ENCODE assay signal across 1 cellular context in the genomic region with DNA sequence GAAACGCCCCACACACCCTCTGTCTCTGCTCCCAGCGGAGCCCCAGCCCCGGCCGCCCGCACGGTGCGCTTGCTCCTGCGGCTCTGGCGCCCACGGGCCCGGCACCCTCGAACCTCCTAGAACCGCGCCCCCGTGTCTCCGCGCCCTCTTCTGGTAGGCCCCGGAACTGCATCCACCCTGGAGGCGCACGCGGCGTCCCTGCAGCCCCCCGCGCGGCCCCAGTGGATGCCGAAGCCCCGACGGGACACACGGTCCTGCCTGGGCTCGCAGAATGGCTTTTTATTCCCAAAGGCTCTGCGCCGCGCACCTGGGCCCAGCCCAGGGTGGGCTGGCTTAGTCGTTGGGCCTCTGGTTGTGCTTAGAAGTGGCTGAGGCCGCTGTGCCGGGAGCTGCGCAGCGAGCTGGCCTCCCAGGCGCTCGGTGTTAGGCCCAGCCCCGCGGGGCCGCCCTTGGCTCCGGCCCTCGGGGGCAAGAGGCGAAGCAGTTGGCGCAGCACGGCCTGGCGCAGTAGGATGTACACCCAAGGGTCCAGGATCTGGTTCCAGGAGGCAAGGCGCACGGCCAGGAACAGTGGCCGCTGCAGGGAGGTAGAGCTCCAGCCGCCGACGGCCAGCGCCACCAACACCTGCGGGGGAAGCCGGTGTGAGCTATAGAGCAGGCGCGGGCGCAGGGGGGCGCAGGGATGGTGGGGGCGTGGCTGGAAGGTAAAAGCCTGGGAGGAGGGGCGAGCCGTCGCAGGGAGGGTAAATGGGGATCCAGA.
TF ChIP-seq lines count a peak whose summit lies in the region.

No MANE protein-coding gene starts in this region.

TF ChIP-seq in HepG2, 621 proteins besides CTCF, POLR2A, EP300 and RAD21 (continued from another document and continues in another):
- TF ChIP-seq, protein P1, sequence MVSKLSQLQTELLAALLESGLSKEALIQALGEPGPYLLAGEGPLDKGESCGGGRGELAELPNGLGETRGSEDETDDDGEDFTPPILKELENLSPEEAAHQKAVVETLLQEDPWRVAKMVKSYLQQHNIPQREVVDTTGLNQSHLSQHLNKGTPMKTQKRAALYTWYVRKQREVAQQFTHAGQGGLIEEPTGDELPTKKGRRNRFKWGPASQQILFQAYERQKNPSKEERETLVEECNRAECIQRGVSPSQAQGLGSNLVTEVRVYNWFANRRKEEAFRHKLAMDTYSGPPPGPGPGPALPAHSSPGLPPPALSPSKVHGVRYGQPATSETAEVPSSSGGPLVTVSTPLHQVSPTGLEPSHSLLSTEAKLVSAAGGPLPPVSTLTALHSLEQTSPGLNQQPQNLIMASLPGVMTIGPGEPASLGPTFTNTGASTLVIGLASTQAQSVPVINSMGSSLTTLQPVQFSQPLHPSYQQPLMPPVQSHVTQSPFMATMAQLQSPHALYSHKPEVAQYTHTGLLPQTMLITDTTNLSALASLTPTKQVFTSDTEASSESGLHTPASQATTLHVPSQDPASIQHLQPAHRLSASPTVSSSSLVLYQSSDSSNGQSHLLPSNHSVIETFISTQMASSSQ (IDR thresholded peaks at IDR 0.05; ENCODE audit: low read depth) = no peak
- TF ChIP-seq, protein P1 (CRISPR knock-in tag; IDR thresholded peaks at IDR 0.05; ENCODE audit: borderline replicate concordance) = no peak
- TF ChIP-seq NAIF1 (CRISPR knock-in tag; IDR thresholded peaks at IDR 0.05; ENCODE audit: borderline replicate concordance) = no peak
- TF ChIP-seq, protein P2, sequence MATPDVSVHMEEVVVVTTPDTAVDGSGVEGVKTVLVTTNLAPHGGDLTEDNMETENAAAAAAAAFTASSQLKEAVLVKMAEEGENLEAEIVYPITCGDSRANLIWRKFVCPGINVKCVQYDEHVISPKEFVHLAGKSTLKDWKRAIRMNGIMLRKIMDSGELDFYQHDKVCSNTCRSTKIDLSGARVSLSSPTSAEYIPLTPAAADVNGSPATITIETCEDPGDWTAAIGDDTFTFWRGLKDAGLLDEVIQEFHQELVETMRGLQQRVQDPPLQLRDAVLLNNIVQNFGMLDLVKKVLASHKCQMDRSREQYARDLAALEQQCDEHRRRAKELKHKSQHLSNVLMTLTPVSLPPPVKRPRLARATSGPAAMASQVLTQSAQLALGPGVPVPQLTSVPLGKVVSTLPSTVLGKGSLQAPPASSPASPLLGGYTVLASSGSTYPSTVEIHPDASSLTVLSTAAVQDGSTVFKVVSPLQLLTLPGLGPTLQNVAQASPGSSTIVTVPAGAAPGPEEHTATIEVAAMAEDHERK (CRISPR knock-in tag; IDR thresholded peaks at IDR 0.05; ENCODE audit: low read depth) = no peak
- TF ChIP-seq SYNCRIP (IDR thresholded peaks at IDR 0.05; ENCODE audit: insufficient read depth, low read depth, low read length) = no peak
- TF ChIP-seq, protein P3, sequence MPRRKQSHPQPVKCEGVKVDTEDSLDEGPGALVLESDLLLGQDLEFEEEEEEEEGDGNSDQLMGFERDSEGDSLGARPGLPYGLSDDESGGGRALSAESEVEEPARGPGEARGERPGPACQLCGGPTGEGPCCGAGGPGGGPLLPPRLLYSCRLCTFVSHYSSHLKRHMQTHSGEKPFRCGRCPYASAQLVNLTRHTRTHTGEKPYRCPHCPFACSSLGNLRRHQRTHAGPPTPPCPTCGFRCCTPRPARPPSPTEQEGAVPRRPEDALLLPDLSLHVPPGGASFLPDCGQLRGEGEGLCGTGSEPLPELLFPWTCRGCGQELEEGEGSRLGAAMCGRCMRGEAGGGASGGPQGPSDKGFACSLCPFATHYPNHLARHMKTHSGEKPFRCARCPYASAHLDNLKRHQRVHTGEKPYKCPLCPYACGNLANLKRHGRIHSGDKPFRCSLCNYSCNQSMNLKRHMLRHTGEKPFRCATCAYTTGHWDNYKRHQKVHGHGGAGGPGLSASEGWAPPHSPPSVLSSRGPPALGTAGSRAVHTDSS (CRISPR knock-in tag; conservative IDR thresholded peaks at IDR 0.05) = no peak
- TF ChIP-seq ZSCAN31 (CRISPR knock-in tag; IDR thresholded peaks at IDR 0.05; ENCODE audit: low read depth) = no peak
- TF ChIP-seq KAT8 (CRISPR knock-in tag; IDR thresholded peaks at IDR 0.05) = 0 out of 2 replicates have a peak, but pooled peaks have one; percentile 16
- TF ChIP-seq, protein P4, sequence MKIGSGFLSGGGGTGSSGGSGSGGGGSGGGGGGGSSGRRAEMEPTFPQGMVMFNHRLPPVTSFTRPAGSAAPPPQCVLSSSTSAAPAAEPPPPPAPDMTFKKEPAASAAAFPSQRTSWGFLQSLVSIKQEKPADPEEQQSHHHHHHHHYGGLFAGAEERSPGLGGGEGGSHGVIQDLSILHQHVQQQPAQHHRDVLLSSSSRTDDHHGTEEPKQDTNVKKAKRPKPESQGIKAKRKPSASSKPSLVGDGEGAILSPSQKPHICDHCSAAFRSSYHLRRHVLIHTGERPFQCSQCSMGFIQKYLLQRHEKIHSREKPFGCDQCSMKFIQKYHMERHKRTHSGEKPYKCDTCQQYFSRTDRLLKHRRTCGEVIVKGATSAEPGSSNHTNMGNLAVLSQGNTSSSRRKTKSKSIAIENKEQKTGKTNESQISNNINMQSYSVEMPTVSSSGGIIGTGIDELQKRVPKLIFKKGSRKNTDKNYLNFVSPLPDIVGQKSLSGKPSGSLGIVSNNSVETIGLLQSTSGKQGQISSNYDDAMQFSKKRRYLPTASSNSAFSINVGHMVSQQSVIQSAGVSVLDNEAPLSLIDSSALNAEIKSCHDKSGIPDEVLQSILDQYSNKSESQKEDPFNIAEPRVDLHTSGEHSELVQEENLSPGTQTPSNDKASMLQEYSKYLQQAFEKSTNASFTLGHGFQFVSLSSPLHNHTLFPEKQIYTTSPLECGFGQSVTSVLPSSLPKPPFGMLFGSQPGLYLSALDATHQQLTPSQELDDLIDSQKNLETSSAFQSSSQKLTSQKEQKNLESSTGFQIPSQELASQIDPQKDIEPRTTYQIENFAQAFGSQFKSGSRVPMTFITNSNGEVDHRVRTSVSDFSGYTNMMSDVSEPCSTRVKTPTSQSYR (CRISPR knock-in tag; IDR thresholded peaks at IDR 0.05; ENCODE audit: borderline replicate concordance) = no peak
- no peak for TF ChIP-seq HDAC6 (IDR thresholded peaks at IDR 0.05; ENCODE audit: low read depth, low read length)
- TF ChIP-seq ZNF781 (CRISPR knock-in tag; IDR thresholded peaks at IDR 0.05; ENCODE audit: borderline replicate concordance, not compliant biosample characterization) = no peak
- no peak for TF ChIP-seq ZNF260 (CRISPR knock-in tag; IDR thresholded peaks at IDR 0.05; ENCODE audit: borderline replicate concordance, low read depth)
- TF ChIP-seq ZNF510 (CRISPR knock-in tag; IDR thresholded peaks at IDR 0.05; ENCODE audit: low read depth) = no peak
- peak; percentile 34; the same call in 1 of the 2 replicates for TF ChIP-seq ATF7-NPFF (CRISPR knock-in tag; IDR thresholded peaks at IDR 0.05; ENCODE audit: low read depth)
- no peak for TF ChIP-seq CCDC6 (CRISPR knock-in tag; IDR thresholded peaks at IDR 0.05)
- TF ChIP-seq EZH2 (conservative IDR thresholded peaks at IDR 0.05; ENCODE audit: low read depth, low read length) = no peak
- TF ChIP-seq, protein P5, sequence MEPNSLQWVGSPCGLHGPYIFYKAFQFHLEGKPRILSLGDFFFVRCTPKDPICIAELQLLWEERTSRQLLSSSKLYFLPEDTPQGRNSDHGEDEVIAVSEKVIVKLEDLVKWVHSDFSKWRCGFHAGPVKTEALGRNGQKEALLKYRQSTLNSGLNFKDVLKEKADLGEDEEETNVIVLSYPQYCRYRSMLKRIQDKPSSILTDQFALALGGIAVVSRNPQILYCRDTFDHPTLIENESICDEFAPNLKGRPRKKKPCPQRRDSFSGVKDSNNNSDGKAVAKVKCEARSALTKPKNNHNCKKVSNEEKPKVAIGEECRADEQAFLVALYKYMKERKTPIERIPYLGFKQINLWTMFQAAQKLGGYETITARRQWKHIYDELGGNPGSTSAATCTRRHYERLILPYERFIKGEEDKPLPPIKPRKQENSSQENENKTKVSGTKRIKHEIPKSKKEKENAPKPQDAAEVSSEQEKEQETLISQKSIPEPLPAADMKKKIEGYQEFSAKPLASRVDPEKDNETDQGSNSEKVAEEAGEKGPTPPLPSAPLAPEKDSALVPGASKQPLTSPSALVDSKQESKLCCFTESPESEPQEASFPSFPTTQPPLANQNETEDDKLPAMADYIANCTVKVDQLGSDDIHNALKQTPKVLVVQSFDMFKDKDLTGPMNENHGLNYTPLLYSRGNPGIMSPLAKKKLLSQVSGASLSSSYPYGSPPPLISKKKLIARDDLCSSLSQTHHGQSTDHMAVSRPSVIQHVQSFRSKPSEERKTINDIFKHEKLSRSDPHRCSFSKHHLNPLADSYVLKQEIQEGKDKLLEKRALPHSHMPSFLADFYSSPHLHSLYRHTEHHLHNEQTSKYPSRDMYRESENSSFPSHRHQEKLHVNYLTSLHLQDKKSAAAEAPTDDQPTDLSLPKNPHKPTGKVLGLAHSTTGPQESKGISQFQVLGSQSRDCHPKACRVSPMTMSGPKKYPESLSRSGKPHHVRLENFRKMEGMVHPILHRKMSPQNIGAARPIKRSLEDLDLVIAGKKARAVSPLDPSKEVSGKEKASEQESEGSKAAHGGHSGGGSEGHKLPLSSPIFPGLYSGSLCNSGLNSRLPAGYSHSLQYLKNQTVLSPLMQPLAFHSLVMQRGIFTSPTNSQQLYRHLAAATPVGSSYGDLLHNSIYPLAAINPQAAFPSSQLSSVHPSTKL (CRISPR knock-in tag; IDR thresholded peaks at IDR 0.05) = no peak
- no peak for TF ChIP-seq NFATC3 (CRISPR knock-in tag; IDR thresholded peaks at IDR 0.05)
- peak; percentile 23 for TF ChIP-seq TEAD3 (CRISPR knock-in tag; optimal IDR thresholded peaks at IDR 0.05; ENCODE audit: borderline replicate concordance)
- TF ChIP-seq, protein P6, sequence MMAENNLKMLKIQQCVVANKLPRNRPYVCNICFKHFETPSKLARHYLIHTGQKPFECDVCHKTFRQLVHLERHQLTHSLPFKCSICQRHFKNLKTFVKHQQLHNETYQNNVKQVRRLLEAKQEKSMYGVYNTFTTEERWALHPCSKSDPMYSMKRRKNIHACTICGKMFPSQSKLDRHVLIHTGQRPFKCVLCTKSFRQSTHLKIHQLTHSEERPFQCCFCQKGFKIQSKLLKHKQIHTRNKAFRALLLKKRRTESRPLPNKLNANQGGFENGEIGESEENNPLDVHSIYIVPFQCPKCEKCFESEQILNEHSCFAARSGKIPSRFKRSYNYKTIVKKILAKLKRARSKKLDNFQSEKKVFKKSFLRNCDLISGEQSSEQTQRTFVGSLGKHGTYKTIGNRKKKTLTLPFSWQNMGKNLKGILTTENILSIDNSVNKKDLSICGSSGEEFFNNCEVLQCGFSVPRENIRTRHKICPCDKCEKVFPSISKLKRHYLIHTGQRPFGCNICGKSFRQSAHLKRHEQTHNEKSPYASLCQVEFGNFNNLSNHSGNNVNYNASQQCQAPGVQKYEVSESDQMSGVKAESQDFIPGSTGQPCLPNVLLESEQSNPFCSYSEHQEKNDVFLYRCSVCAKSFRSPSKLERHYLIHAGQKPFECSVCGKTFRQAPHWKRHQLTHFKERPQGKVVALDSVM (CRISPR knock-in tag; IDR thresholded peaks at IDR 0.05) = no peak
- no peak for TF ChIP-seq ZNF598 (CRISPR knock-in tag; IDR thresholded peaks at IDR 0.05; ENCODE audit: borderline replicate concordance)
- TF ChIP-seq TRIM24 (CRISPR knock-in tag; IDR thresholded peaks at IDR 0.05) = no peak
- TF ChIP-seq, protein P7, sequence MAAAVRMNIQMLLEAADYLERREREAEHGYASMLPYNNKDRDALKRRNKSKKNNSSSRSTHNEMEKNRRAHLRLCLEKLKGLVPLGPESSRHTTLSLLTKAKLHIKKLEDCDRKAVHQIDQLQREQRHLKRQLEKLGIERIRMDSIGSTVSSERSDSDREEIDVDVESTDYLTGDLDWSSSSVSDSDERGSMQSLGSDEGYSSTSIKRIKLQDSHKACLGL (CRISPR knock-in tag; IDR thresholded peaks at IDR 0.05) = peak; percentile 58; the same call in 1 of the 2 replicates
- no peak for TF ChIP-seq KLF11 (CRISPR knock-in tag; IDR thresholded peaks at IDR 0.05)
- TF ChIP-seq TBX3 (IDR thresholded peaks at IDR 0.05; ENCODE audit: borderline replicate concordance) = no peak
- TF ChIP-seq, protein P8, sequence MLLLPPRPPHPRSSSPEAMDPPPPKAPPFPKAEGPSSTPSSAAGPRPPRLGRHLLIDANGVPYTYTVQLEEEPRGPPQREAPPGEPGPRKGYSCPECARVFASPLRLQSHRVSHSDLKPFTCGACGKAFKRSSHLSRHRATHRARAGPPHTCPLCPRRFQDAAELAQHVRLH (CRISPR knock-in tag; IDR thresholded peaks at IDR 0.05; ENCODE audit: borderline replicate concordance, low read depth) = no peak
- TF ChIP-seq ZBTB21 (CRISPR knock-in tag; IDR thresholded peaks at IDR 0.05) = no peak
- TF ChIP-seq, protein P9, sequence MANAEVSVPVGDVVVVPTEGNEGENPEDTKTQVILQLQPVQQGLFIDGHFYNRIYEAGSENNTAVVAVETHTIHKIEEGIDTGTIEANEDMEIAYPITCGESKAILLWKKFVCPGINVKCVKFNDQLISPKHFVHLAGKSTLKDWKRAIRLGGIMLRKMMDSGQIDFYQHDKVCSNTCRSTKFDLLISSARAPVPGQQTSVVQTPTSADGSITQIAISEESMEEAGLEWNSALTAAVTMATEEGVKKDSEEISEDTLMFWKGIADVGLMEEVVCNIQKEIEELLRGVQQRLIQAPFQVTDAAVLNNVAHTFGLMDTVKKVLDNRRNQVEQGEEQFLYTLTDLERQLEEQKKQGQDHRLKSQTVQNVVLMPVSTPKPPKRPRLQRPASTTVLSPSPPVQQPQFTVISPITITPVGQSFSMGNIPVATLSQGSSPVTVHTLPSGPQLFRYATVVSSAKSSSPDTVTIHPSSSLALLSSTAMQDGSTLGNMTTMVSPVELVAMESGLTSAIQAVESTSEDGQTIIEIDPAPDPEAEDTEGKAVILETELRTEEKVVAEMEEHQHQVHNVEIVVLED (CRISPR knock-in tag; IDR thresholded peaks at IDR 0.05; ENCODE audit: borderline replicate concordance) = no peak
- TF ChIP-seq, protein P10, sequence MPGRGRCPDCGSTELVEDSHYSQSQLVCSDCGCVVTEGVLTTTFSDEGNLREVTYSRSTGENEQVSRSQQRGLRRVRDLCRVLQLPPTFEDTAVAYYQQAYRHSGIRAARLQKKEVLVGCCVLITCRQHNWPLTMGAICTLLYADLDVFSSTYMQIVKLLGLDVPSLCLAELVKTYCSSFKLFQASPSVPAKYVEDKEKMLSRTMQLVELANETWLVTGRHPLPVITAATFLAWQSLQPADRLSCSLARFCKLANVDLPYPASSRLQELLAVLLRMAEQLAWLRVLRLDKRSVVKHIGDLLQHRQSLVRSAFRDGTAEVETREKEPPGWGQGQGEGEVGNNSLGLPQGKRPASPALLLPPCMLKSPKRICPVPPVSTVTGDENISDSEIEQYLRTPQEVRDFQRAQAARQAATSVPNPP (CRISPR knock-in tag; IDR thresholded peaks at IDR 0.05) = no peak
